In genomic region chr7:100119701-100120517, GRCh38 we compare ENCODE assay signal across 1 cellular context.
TF ChIP-seq lines count a peak whose summit lies in the region.

No MANE protein-coding gene starts in this region.

TF ChIP-seq in HEK293, 187 proteins besides CTCF, POLR2A, EP300 and RAD21 (continued from another document and continues in another):
- TF ChIP-seq ZNF449 (tag by site-specific recombination; IDR thresholded peaks at IDR 0.05) = 0 out of 2 replicates have a peak, but pooled peaks have one; percentile 9
- TF ChIP-seq ZNF132 (tag by site-specific recombination; IDR thresholded peaks at IDR 0.05; ENCODE audit: borderline replicate concordance) = no peak
- peak; percentile 67 for TF ChIP-seq PATZ1 (tag by site-specific recombination; IDR thresholded peaks at IDR 0.05)
- no peak for TF ChIP-seq ZNF266 (tag by site-specific recombination; IDR thresholded peaks at IDR 0.05; ENCODE audit: low read depth)
- TF ChIP-seq ZBTB21 (tag by site-specific recombination; IDR thresholded peaks at IDR 0.05) = no peak
- no peak for TF ChIP-seq SALL2 (tag by site-specific recombination; IDR thresholded peaks at IDR 0.05; ENCODE audit: borderline replicate concordance)
- TF ChIP-seq ZNF175 (tag by site-specific recombination; IDR thresholded peaks at IDR 0.05) = no peak
- TF ChIP-seq ZNF223 (tag by site-specific recombination; IDR thresholded peaks at IDR 0.05) = no peak
- TF ChIP-seq ZBTB8A (tag by site-specific recombination; IDR thresholded peaks at IDR 0.05) = no peak; the same call in 1 of the 2 replicates
- no peak for TF ChIP-seq ZNF704 (tag by site-specific recombination; IDR thresholded peaks at IDR 0.05)
- TF ChIP-seq ZNF239 (tag by site-specific recombination; IDR thresholded peaks at IDR 0.05) = no peak
- no peak for TF ChIP-seq ZNF302 (tag by site-specific recombination; IDR thresholded peaks at IDR 0.05; ENCODE audit: low read depth)
- TF ChIP-seq BCL11A (tag by site-specific recombination; IDR thresholded peaks at IDR 0.05; ENCODE audit: low read depth) = no peak
- no peak for TF ChIP-seq YY1 (tag by site-specific recombination; IDR thresholded peaks at IDR 0.05)
- TF ChIP-seq ZNF394 (tag by site-specific recombination; IDR thresholded peaks at IDR 0.05; ENCODE audit: borderline replicate concordance) = 0 out of 2 replicates have a peak, but pooled peaks have one; percentile 52
- no peak for TF ChIP-seq ZBTB26 (tag by site-specific recombination; optimal IDR thresholded peaks at IDR 0.05)
- TF ChIP-seq ZNF626 (tag by site-specific recombination; IDR thresholded peaks at IDR 0.05) = no peak
- no peak for TF ChIP-seq ZNF596 (tag by site-specific recombination; IDR thresholded peaks at IDR 0.05)
- no peak for TF ChIP-seq ZNF707 (tag by site-specific recombination; IDR thresholded peaks at IDR 0.05)
- no peak for TF ChIP-seq ZNF280C (tag by site-specific recombination; IDR thresholded peaks at IDR 0.05)
- no peak for TF ChIP-seq ZNF837 (tag by site-specific recombination; IDR thresholded peaks at IDR 0.05)
- no peak; the same call in 1 of the 2 replicates for TF ChIP-seq OSR2 (tag by site-specific recombination; IDR thresholded peaks at IDR 0.05)
- TF ChIP-seq REPIN1 (tag by site-specific recombination; IDR thresholded peaks at IDR 0.05; ENCODE audit: low read depth) = no peak
- TF ChIP-seq BCL11B (tag by site-specific recombination; IDR thresholded peaks at IDR 0.05; ENCODE audit: low read depth) = no peak
- TF ChIP-seq ATF2 (tag by site-specific recombination; IDR thresholded peaks at IDR 0.05; ENCODE audit: low read depth) = no peak
- no peak for TF ChIP-seq ZNF548 (tag by site-specific recombination; IDR thresholded peaks at IDR 0.05)
- 0 out of 2 replicates have a peak, but pooled peaks have one; percentile 27 for TF ChIP-seq YY2 (tag by site-specific recombination; IDR thresholded peaks at IDR 0.05)
- TF ChIP-seq GLIS2 (tag by site-specific recombination; IDR thresholded peaks at IDR 0.05) = peak; percentile 68
- TF ChIP-seq ZNF174 (tag by site-specific recombination; IDR thresholded peaks at IDR 0.05) = no peak
- TF ChIP-seq MZF1 (tag by site-specific recombination; IDR thresholded peaks at IDR 0.05; ENCODE audit: borderline replicate concordance) = no peak
- no peak for TF ChIP-seq ZNF843 (tag by site-specific recombination; IDR thresholded peaks at IDR 0.05)
- TF ChIP-seq ZBTB6 (tag by site-specific recombination; IDR thresholded peaks at IDR 0.05) = no peak
- TF ChIP-seq PBX3 (CRISPR knock-in tag; IDR thresholded peaks at IDR 0.05) = no peak
- TF ChIP-seq ZNF366 (tag by site-specific recombination; conservative IDR thresholded peaks at IDR 0.05) = no peak
- TF ChIP-seq ZNF114 (tag by site-specific recombination; IDR thresholded peaks at IDR 0.05) = no peak
- no peak for TF ChIP-seq ZNF433 (tag by site-specific recombination; IDR thresholded peaks at IDR 0.05; ENCODE audit: low read depth)
- TF ChIP-seq KLF10 (tag by site-specific recombination; IDR thresholded peaks at IDR 0.05) = peak; percentile 75
- TF ChIP-seq ZNF777 (tag by site-specific recombination; IDR thresholded peaks at IDR 0.05; ENCODE audit: borderline replicate concordance) = peak; percentile 34; the same call in 1 of the 2 replicates
- no peak for TF ChIP-seq ZFP37 (tag by site-specific recombination; IDR thresholded peaks at IDR 0.05)
- TF ChIP-seq ZNF214 (tag by site-specific recombination; IDR thresholded peaks at IDR 0.05; ENCODE audit: borderline replicate concordance) = no peak
- 0 out of 2 replicates have a peak, but pooled peaks have one; percentile 24 for TF ChIP-seq ZBTB10 (tag by site-specific recombination; IDR thresholded peaks at IDR 0.05)
- no peak for TF ChIP-seq EGR2 (tag by site-specific recombination; IDR thresholded peaks at IDR 0.05; ENCODE audit: low read depth)
- no peak for TF ChIP-seq ZNF416 (tag by site-specific recombination; IDR thresholded peaks at IDR 0.05)
- TF ChIP-seq ZNF558 (tag by site-specific recombination; IDR thresholded peaks at IDR 0.05) = 0 out of 2 replicates have a peak, but pooled peaks have one; percentile 36
- no peak for TF ChIP-seq ZNF670 (tag by site-specific recombination; IDR thresholded peaks at IDR 0.05; ENCODE audit: low read depth)
- no peak for TF ChIP-seq ZNF248 (tag by site-specific recombination; IDR thresholded peaks at IDR 0.05)
- TF ChIP-seq ZNF184 (tag by site-specific recombination; IDR thresholded peaks at IDR 0.05) = no peak
- TF ChIP-seq ZNF585B (tag by site-specific recombination; IDR thresholded peaks at IDR 0.05) = no peak
- TF ChIP-seq ZNF544 (tag by site-specific recombination; IDR thresholded peaks at IDR 0.05) = no peak
- 0 out of 2 replicates have a peak, but pooled peaks have one; percentile 13 for TF ChIP-seq TRIM28 (IDR thresholded peaks at IDR 0.05; ENCODE audit: borderline replicate concordance, low read length)
- TF ChIP-seq GLI4 (tag by site-specific recombination; IDR thresholded peaks at IDR 0.05) = no peak
- TF ChIP-seq ZNF311 (tag by site-specific recombination; IDR thresholded peaks at IDR 0.05; ENCODE audit: borderline replicate concordance) = no peak
- no peak for TF ChIP-seq MYNN (tag by site-specific recombination; IDR thresholded peaks at IDR 0.05; ENCODE audit: borderline replicate concordance)
- no peak for TF ChIP-seq ZNF513 (tag by site-specific recombination; IDR thresholded peaks at IDR 0.05)
- no peak for TF ChIP-seq SCRT1 (tag by site-specific recombination; IDR thresholded peaks at IDR 0.05; ENCODE audit: borderline replicate concordance)
